Comparison of ENCODE assay signal across 1 cellular context in the genomic region with DNA sequence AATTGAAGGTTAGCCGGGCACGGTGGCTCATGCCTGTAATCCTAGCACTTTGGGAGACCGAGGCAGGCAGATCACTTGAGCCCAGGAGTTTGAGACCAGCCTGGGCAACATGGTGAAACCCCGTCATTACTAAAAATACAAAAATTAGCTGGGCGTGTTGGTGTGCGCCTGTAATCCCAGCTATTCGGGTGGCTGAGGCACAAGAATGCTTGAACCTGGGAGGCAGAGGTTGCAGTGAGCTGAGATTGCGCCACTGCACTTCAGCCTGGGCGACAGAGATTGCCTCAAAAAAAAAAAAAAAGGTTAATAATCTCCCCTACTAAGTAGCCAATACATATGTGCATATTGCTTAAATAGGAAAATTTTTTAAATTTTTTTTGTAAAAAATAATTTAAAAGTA.
TF ChIP-seq lines count a peak whose summit lies in the region.
"Not testable (repeated sequence)": the region's sequence is repeated elsewhere in the genome, so short reads cannot be mapped to it uniquely, and the experiment has no call there.

No MANE protein-coding gene starts in this region.

TF ChIP-seq in K562, 482 proteins besides CTCF, POLR2A, EP300 and RAD21:
- TF ChIP-seq FOXJ2 (tag; IDR thresholded peaks at IDR 0.05), result peak; percentile 47; the same call in 1 of the 2 replicates
- TF ChIP-seq CEBPG (CRISPR knock-in tag; IDR thresholded peaks at IDR 0.05), result not testable (repeated sequence)
- peak in 1 of 2 experiments; percentile 38; a peak in 3 of 4 replicates for TF ChIP-seq CEBPG (tag; conservative IDR thresholded peaks at IDR 0.05 in 1 of 2, IDR thresholded peaks at IDR 0.05 in 1 of 2)
- peak; percentile 70; the same call in 1 of the 2 replicates for TF ChIP-seq FOSL1 (tag; conservative IDR thresholded peaks at IDR 0.05)
TF ChIP-seq in K562: peak in this region for 3; not testable (repeated sequence) for 479.
